In genomic region chr5:11251242-11251641, GRCh38 we compare ENCODE assay signal across 17 cellular contexts.
DNase-seq lines count a peak whose midpoint lies in the region; ATAC-seq and TF ChIP-seq lines count a peak whose summit lies in the region.
"Had no signal": no experiment of that assay in that cellular context is flagged by ENCODE, and none has a peak within 500 bp of the region (broad histone marks: within the 10 kb centered on the region; RNA-seq: fewer than 3 reads in every experiment).

No MANE protein-coding gene starts in this region.

- no peaks in the 10 kb centered on the region for H3K27me3 Mint-ChIP-seq in H9 (ENCODE audit: low read depth)
- peaks cover 23% of the 10 kb centered on the region for H3K27me3 Mint-ChIP-seq in stimulated activated memory B cell treated with anti-CD40 and anti-IgM and Interleukin-4, amounts not matched to agents 10 μg/mL and 1 μg/mL and 100 μg/mL, for 72 hours
- H3K27me3 Mint-ChIP-seq: activated naive CD8-positive, alpha-beta T cell treated with anti-CD3 and anti-CD28 coated beads, Interleukin-2, amount 10 ng/mL, durations not matched to agents 7 days and 5 days had no signal

- H2BK12ac ChIP-seq in neuronal stem cell (ENCODE audit: low read length) (no peak overlapping the region), H9 (ENCODE audit: insufficient read length, low read depth, low read length) (no peak overlapping the region)

- H3K4me1 Mint-ChIP-seq in H9: peaks cover 9 to 16% of the 10 kb centered on the region in 2 experiments
- H3K4me1 Mint-ChIP-seq in stimulated activated memory B cell treated with anti-CD40 and anti-IgM and Interleukin-4, amounts not matched to agents 10 μg/mL and 1 μg/mL and 100 μg/mL, for 72 hours: no peaks in the 10 kb centered on the region
- H3K4me1 Mint-ChIP-seq: activated naive CD8-positive, alpha-beta T cell treated with anti-CD3 and anti-CD28 coated beads, Interleukin-2, amount 10 ng/mL, durations not matched to agents 7 days and 5 days had no signal

- no peak overlapping the region for H3K18ac ChIP-seq in neuronal stem cell (ENCODE audit: low read length)
- H3K18ac ChIP-seq in H9 (ENCODE audit: insufficient read length, low read depth, low read length): no peak overlapping the region

- H3K79me2 ChIP-seq in H9 (ENCODE audit: insufficient read depth, low read length): no peaks in the 10 kb centered on the region

- H3K36me3 Mint-ChIP-seq in H9 (ENCODE audit: insufficient read depth in 1 of 3, low read depth in 3 of 3): no peaks in the 10 kb centered on the region
- no peaks in the 10 kb centered on the region for H3K36me3 Mint-ChIP-seq in stimulated activated memory B cell treated with anti-CD40 and anti-IgM and Interleukin-4, amounts not matched to agents 10 μg/mL and 1 μg/mL and 100 μg/mL, for 72 hours
- H3K36me3 Mint-ChIP-seq: activated naive CD8-positive, alpha-beta T cell treated with anti-CD3 and anti-CD28 coated beads, Interleukin-2, amount 10 ng/mL, durations not matched to agents 7 days and 5 days; natural killer cell had no signal

- H4K91ac ChIP-seq in neuronal stem cell (ENCODE audit: low read depth, low read length, poor library complexity) (no peak overlapping the region), H9 (ENCODE audit: insufficient read length, low read depth, low read length) (no peak overlapping the region)

- H3K4me3 Mint-ChIP-seq in H9: no peak overlapping the region
- no peak overlapping the region for H3K4me3 Mint-ChIP-seq in stimulated activated memory B cell treated with anti-CD40 and anti-IgM and Interleukin-4, amounts not matched to agents 10 μg/mL and 1 μg/mL and 100 μg/mL, for 72 hours
- H3K4me3 Mint-ChIP-seq: activated naive CD8-positive, alpha-beta T cell treated with anti-CD3 and anti-CD28 coated beads, Interleukin-2, amount 10 ng/mL, durations not matched to agents 7 days and 5 days; natural killer cell had no signal

- TF ChIP-seq POLR2A in spleen (IDR thresholded peaks at IDR 0.05): no peak

- H3K9me3 Mint-ChIP-seq in H9: no peaks in the 10 kb centered on the region
- H3K9me3 Mint-ChIP-seq in stimulated activated memory B cell treated with anti-CD40 and anti-IgM and Interleukin-4, amounts not matched to agents 10 μg/mL and 1 μg/mL and 100 μg/mL, for 72 hours: no peaks in the 10 kb centered on the region
- H3K9me3 Mint-ChIP-seq: natural killer cell had no signal

- no peaks in the 10 kb centered on the region for H3K23me2 ChIP-seq in H9 (ENCODE audit: insufficient read length, low read depth, low read length, poor library complexity, severe bottlenecking)

- H3K14ac ChIP-seq in neuronal stem cell (ENCODE audit: low read length): no peak overlapping the region
- H3K14ac ChIP-seq in H9 (ENCODE audit: insufficient read depth, low read length): no peak overlapping the region

- peak; percentile 14 for DNase-seq in ELF-1 (ENCODE audit: low read depth, low spot score)
- DNase-seq in LHCN-M2 (ENCODE audit: low read depth): peak; percentile 54
- DNase-seq in dedifferentiated amniotic fluid mesenchymal stem cell (ENCODE audit: extremely low spot score): peak; percentile 26
- peak; percentile 6 for DNase-seq in neuronal stem cell (ENCODE audit: low spot score)
- no peak for DNase-seq in DMS 273 treated with DMSO at 0.1 percent for 48 hours (lab: John Stamatoyannopoulos, UW)
- no peak for DNase-seq in H9
- no peak for DNase-seq in spleen
- DNase-seq: activated naive CD8-positive, alpha-beta T cell treated with anti-CD3 and anti-CD28 coated beads, Interleukin-2, amount 10 ng/mL, durations not matched to agents 7 days and 5 days; C1 segment of cervical spinal cord; GF-D8; Karpas-422; kidney; natural killer cell; NCI-H2081; substantia nigra had no signal

- H3K4me2 ChIP-seq in neuronal stem cell (ENCODE audit: insufficient read depth, low read length, poor library complexity, severe bottlenecking) (no peak overlapping the region), H9 (ENCODE audit: insufficient read depth, insufficient read length, low read length) (no peak overlapping the region)

- no peak overlapping the region for H2AK5ac ChIP-seq in neuronal stem cell (ENCODE audit: low read depth, low read length)
- H2AK5ac ChIP-seq in H9 (ENCODE audit: insufficient read length, low read length): no peak overlapping the region

- H4K20me1 ChIP-seq in H9 (ENCODE audit: control insufficient read depth, insufficient read depth, insufficient read length): no peaks in the 10 kb centered on the region

- no peak for ATAC-seq in stimulated activated memory B cell treated with anti-CD40 and anti-IgM and Interleukin-4, amounts not matched to agents 10 μg/mL and 1 μg/mL and 100 μg/mL, for 72 hours
- ATAC-seq: natural killer cell had no signal

- no peak overlapping the region for H2BK120ac ChIP-seq in neuronal stem cell (ENCODE audit: low read depth, low read length)
- no peak overlapping the region for H2BK120ac ChIP-seq in H9 (ENCODE audit: low read depth, low read length, poor library complexity, severe bottlenecking)

- peaks cover 2 to 16% of the 10 kb centered on the region in 2 donors for H3K4me1 ChIP-seq in neuronal stem cell (ENCODE audit: control insufficient read depth in 2 of 2, insufficient read depth in 1 of 2, low read depth in 1 of 2, low read length in 2 of 2)
- H3K4me1 ChIP-seq in H9 (ENCODE audit: insufficient read depth, low read length): peaks cover 5% of the 10 kb centered on the region; the same call in 1 of the 2 replicates
- no peaks in the 10 kb centered on the region for H3K4me1 ChIP-seq in spleen

- H3T11ph ChIP-seq in H9 (ENCODE audit: low read length): no peak overlapping the region

- TF ChIP-seq CTCF in H9 (conservative IDR thresholded peaks at IDR 0.05) (no peak), spleen (IDR thresholded peaks at IDR 0.05 in 8 of 11, conservative IDR thresholded peaks at IDR 0.05 in 3 of 11) (no peak)

- H3K27ac ChIP-seq in neuronal stem cell (replicated peaks; ENCODE audit: low read length) (no peak overlapping the region), H9 (ENCODE audit: insufficient read length, low read depth, low read length) (no peak overlapping the region), spleen (no peak overlapping the region)
- H3K27ac ChIP-seq: skin epidermis had no signal

- H4K8ac ChIP-seq in neuronal stem cell (ENCODE audit: low read depth, low read length) (no peak overlapping the region), H9 (replicated peaks; ENCODE audit: insufficient read length, low read depth, low read length) (no peak overlapping the region)

- H4K5ac ChIP-seq in H9 (ENCODE audit: insufficient read length, low read depth, low read length): no peak overlapping the region

- no peak overlapping the region for H2BK15ac ChIP-seq in neuronal stem cell (ENCODE audit: low read length)
- H2BK15ac ChIP-seq in H9 (ENCODE audit: low read depth, low read length): no peak overlapping the region

- H3K4me3 ChIP-seq in neuronal stem cell (ENCODE audit: low read length in 2 of 2) (no peak overlapping the region), spleen (no peak overlapping the region)
- H3K4me3 ChIP-seq: skin epidermis had no signal

- WGBS in neuronal stem cell (ENCODE audit: extremely low coverage in 2 of 2, insufficient read length in 2 of 2, insufficient replicate concordance in 1 of 2), 2 donors: no CpG with 5 or more reads among the region's 5 CpGs
- WGBS in H9 (ENCODE audit: extremely low coverage, insufficient read length, low lambda C conversion rate): no CpG with 5 or more reads among the region's 5 CpGs
- WGBS in spleen, 5 donors: 71 to 89% (median 78%) methylated on average over 5 of the region's 5 CpGs

- intact Hi-C loops in spleen (cut with DNase I; ENCODE audit: low total_unique reads): no loop called here

- peaks cover 0 to 4% of the 10 kb centered on the region in 2 donors for H3K36me3 ChIP-seq in neuronal stem cell (replicated peaks in 1 of 2; ENCODE audit: control insufficient read depth in 2 of 2, insufficient read depth in 2 of 2, low read length in 2 of 2)
- no peaks in the 10 kb centered on the region for H3K36me3 ChIP-seq in spleen

- H3K9ac ChIP-seq in neuronal stem cell (ENCODE audit: low read depth, low read length, poor library complexity) (no peak overlapping the region), H9 (ENCODE audit: extremely low read depth, insufficient read length, low read length) (no peak overlapping the region)

- H2BK20ac ChIP-seq in H9 (ENCODE audit: low read depth, low read length, poor library complexity, severe bottlenecking): no peak overlapping the region

- H2BK5ac ChIP-seq in neuronal stem cell (ENCODE audit: low read length): no peak overlapping the region
- H2BK5ac ChIP-seq in H9 (ENCODE audit: insufficient read length, low read length): no peak overlapping the region

- H3K79me1 ChIP-seq in neuronal stem cell (ENCODE audit: low read depth, low read length) (no peaks in the 10 kb centered on the region), H9 (ENCODE audit: insufficient read depth, low read depth, low read length, poor library complexity, severe bottlenecking) (no peaks in the 10 kb centered on the region)

- H3K27ac Mint-ChIP-seq in H9: no peak overlapping the region
- H3K27ac Mint-ChIP-seq in stimulated activated memory B cell treated with anti-CD40 and anti-IgM and Interleukin-4, amounts not matched to agents 10 μg/mL and 1 μg/mL and 100 μg/mL, for 72 hours: no peak overlapping the region
- H3K27ac Mint-ChIP-seq: activated naive CD8-positive, alpha-beta T cell treated with anti-CD3 and anti-CD28 coated beads, Interleukin-2, amount 10 ng/mL, durations not matched to agents 7 days and 5 days; natural killer cell had no signal

- H2AFZ ChIP-seq in neuronal stem cell (ENCODE audit: low read length): no peak overlapping the region
- no peak overlapping the region for H2AFZ ChIP-seq in H9 (ENCODE audit: low read length)

- no peaks in the 10 kb centered on the region for H3K27me3 ChIP-seq in neuronal stem cell (ENCODE audit: control insufficient read depth in 3 of 3, insufficient read depth in 3 of 3, low read depth in 1 of 3, low read length in 3 of 3)
- H3K27me3 ChIP-seq in H9 (ENCODE audit: insufficient read depth, low read length): no peaks in the 10 kb centered on the region
- no peaks in the 10 kb centered on the region for H3K27me3 ChIP-seq in spleen (replicated peaks in 1 of 7)

- H3K4ac ChIP-seq in neuronal stem cell (ENCODE audit: low read length) (no peak overlapping the region), H9 (ENCODE audit: low read depth, low read length) (no peak overlapping the region)

- H3K56ac ChIP-seq in H9 (ENCODE audit: insufficient read length, low read depth, low read length): no peak overlapping the region

- H3K23ac ChIP-seq in neuronal stem cell (ENCODE audit: low read depth, low read length, poor library complexity) (no peak overlapping the region), H9 (ENCODE audit: insufficient read length, low read depth, low read length) (no peak overlapping the region)

- H3K9me3 ChIP-seq in neuronal stem cell (replicated peaks in 1 of 2; ENCODE audit: control insufficient read depth in 2 of 2, insufficient read depth in 1 of 2, low read depth in 1 of 2, low read length in 2 of 2) (no peaks in the 10 kb centered on the region), H9 (ENCODE audit: control insufficient read depth, low read depth, low read length) (no peaks in the 10 kb centered on the region), spleen (no peaks in the 10 kb centered on the region)

Comparison
In these comparisons a context has a peak if more than half of its experiments do, and no peak if none do; other contexts are left out.
1. DNase-seq: peak in ELF-1 (single experiment), LHCN-M2 (single experiment), dedifferentiated amniotic fluid mesenchymal stem cell (single experiment) and neuronal stem cell (single experiment); none in DMS 273 treated with DMSO at 0.1 percent for 48 hours (single experiment), H9 (single experiment) and spleen (single experiment).